In the genomic region with DNA sequence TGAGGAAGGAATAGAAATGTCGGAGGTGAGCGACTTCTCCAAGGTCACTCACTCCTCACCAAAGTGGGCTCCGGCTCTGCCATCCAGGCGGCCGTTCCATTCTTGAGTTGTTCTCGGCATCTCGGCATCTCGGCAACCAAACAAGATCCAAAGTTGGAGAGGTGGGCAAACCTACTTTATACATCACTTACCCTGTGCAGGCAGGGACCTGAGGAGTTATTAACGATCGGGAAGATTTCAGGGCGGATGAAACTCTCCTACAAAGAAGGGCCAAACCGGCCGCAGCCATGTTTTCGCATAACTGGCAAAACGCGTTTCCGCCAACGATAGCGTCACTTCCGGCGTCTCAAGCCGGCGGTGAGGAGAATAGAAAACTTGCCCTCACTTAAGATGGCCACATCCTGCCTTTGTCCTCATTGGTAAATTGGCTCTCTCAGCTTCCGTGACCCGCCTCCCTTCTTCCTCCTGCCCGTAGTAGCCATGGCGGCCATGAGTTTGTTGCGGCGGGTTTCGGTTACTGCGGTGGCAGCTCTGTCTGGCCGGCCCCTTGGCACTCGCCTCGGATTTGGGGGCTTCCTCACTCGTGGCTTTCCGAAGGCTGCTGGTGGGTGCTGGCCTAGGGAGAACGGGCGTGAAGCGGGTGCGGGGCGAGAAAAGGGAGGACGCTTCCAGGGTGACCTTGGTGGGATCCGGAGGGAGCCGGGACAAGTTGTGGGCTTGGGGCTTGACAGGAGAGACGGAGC, we compare ENCODE assay signal across 8 cellular contexts. TPM values are rescaled to one million over a fixed set of nuclear protein-coding genes. Genes with fewer than 3 reads are reported as not detected.
DNase-seq lines count a peak whose midpoint lies in the region; ATAC-seq and TF ChIP-seq lines count a peak whose summit lies in the region.

A gene (minus strand): TSS at position 303 of the 743 bp plus-strand sequence. CDS start 14 bp downstream, at position 289.
A gene (plus strand): TSS at position 459 of the 743 bp plus-strand sequence. CDS start 22 bp downstream, at position 481.

- peak within 1 kb of the TSS; percentile 98 to 100 (median 99) for H3K4me3 Mint-ChIP-seq in CD8-positive, alpha-beta memory T cell

- no peaks in the 10 kb centered on the region for H3K9me3 ChIP-seq in CD8-positive, alpha-beta memory T cell (ENCODE audit: low read length)
- no peaks in the 10 kb centered on the region for H3K9me3 ChIP-seq in lung (ENCODE audit: control insufficient read depth in 2 of 2, insufficient read depth in 1 of 2, low read length in 1 of 2)

- H3K27ac ChIP-seq in CD8-positive, alpha-beta memory T cell (ENCODE audit: low read depth, low read length): peak within 1 kb of the TSS; percentile 91
- H3K27ac ChIP-seq in lung (ENCODE audit: low read depth in 1 of 2, low read length in 1 of 2): peak within 1 kb of the TSS; percentile 92 to 95

- 0 to 1% methylated on average over 45 of the region's 45 CpGs for WGBS in lung, 2 donors

- no peaks in the 10 kb centered on the region for H3K27me3 ChIP-seq in CD8-positive, alpha-beta memory T cell (ENCODE audit: insufficient read depth, low read length, poor library complexity, severe bottlenecking)
- no peaks in the 10 kb centered on the region for H3K27me3 ChIP-seq in lung (ENCODE audit: control insufficient read depth, insufficient read depth)

- ATAC-seq in GM19468 (IDR thresholded peaks at IDR 0.05; ENCODE audit: extremely low read depth, unreplicated experiment): peak; percentile 95
- ATAC-seq in lung (ENCODE audit: insufficient read depth, low FRiP score): peak; percentile 98

- peak within 1 kb of the TSS; percentile 82 for H3K4me3 ChIP-seq in CD8-positive, alpha-beta memory T cell (ENCODE audit: low read length)
- peak within 1 kb of the TSS; percentile 80 for H3K4me3 ChIP-seq in lung

- H3K36me3 ChIP-seq in CD8-positive, alpha-beta memory T cell (ENCODE audit: insufficient read depth, low read length): peaks cover 7% of the 10 kb centered on the region
- peaks cover 3 to 5% of the 10 kb centered on the region in 2 donors for H3K36me3 ChIP-seq in lung (ENCODE audit: control insufficient read depth in 2 of 2, insufficient read depth in 2 of 2, low read length in 2 of 2)

- H3K27ac Mint-ChIP-seq in CD8-positive, alpha-beta memory T cell: peak within 1 kb of the TSS; percentile 98 to 100 (median 99)

- H3K27me3 Mint-ChIP-seq in CD8-positive, alpha-beta memory T cell: peaks cover 0 to 3% of the 10 kb centered on the region in 2 donors

- POLR2A ChIA-PET in CD8-positive, alpha-beta memory T cell (lab: Charles Lee): interaction anchor here (0.5 to 1.3 kb wide), 6 partner anchors 19 to 533 kb away, joined by 3 to 9 read pairs (median 6); a partner anchor contains a TSS

- TF ChIP-seq CTCF in lung (IDR thresholded peaks at IDR 0.05; ENCODE audit: control extremely low read depth, extremely low read depth): no peak

- peaks cover 2 to 48% (median 2%) of the 10 kb centered on the region in 3 donors for H3K36me3 Mint-ChIP-seq in CD8-positive, alpha-beta memory T cell

- peaks cover 27% of the 10 kb centered on the region for H3K4me1 ChIP-seq in CD8-positive, alpha-beta memory T cell (ENCODE audit: insufficient read depth, low read length)
- peaks cover 4 to 10% of the 10 kb centered on the region in 2 donors for H3K4me1 ChIP-seq in lung (ENCODE audit: control insufficient read depth in 2 of 2, insufficient read depth in 2 of 2, low read length in 2 of 2)

- H3K9me3 Mint-ChIP-seq in CD8-positive, alpha-beta memory T cell: no peaks in the 10 kb centered on the region

- CTCF ChIA-PET in CD8-positive, alpha-beta memory T cell (lab: Charles Lee): interaction anchor here (1.1 to 1.4 kb wide), 3 partner anchors 33 to 457 kb away, joined by 3 to 6 read pairs (median 4); no protein-coding TSS in a partner anchor

- peak; percentile 85 to 95 (median 92) for DNase-seq in CD8-positive, alpha-beta memory T cell
- peak; percentile 87 for DNase-seq in HS-5 (ENCODE audit: low read depth)
- peak; percentile 83 for DNase-seq in NK-92 treated with Interleukin-12 subunit alpha and Interleukin-12 subunit beta, amount 100 ng/mL, for 24 hours (lab: John Stamatoyannopoulos, UW)
- DNase-seq in activated CD8-positive, alpha-beta memory T cell treated with anti-CD3 and anti-CD28 coated beads for 24 hours: peak; percentile 94
- DNase-seq in effector CD8-positive, alpha-beta T cell (lab: John Stamatoyannopoulos, UW): peak; percentile 84
- peak; percentile 97 for DNase-seq in lung (ENCODE audit: low spot score)
- peak; percentile 72 to 84 (median 83) for DNase-seq in stimulated activated CD4-positive, alpha-beta T cell treated with anti-CD3 and anti-CD28 coated beads, TNF-alpha, amount 100 ng/mL, for 4 hours (ENCODE audit: low read depth in 3 of 3)

- H3K4me1 Mint-ChIP-seq in CD8-positive, alpha-beta memory T cell: peaks cover 43 to 71% (median 47%) of the 10 kb centered on the region in 3 donors

RNA-seq across cellular contexts. Expression of the first gene that starts in this region (rescaled TPM):
- total RNA-seq in CD8-positive, alpha-beta memory T cell: 10 to 100 TPM; 68.5 to 73.0 TPM
- polyA plus RNA-seq in CD8-positive, alpha-beta memory T cell: 51.7 TPM
- total RNA-seq in lung: 10 to 100 TPM; 24.3 to 24.8 TPM
- 10 to 100 TPM; 32.9 to 92.8 TPM for polyA plus RNA-seq in lung

RNA-seq across cellular contexts. Expression of the second gene that starts in this region (rescaled TPM):
- 100 to 1,000 TPM; 110 to 126 TPM for total RNA-seq in CD8-positive, alpha-beta memory T cell
- polyA plus RNA-seq in CD8-positive, alpha-beta memory T cell: 66.5 TPM
- total RNA-seq in lung: 100 to 1,000 TPM in 1 of 2 donors, 10 to 100 TPM in 1; 72.1 to 149 TPM
- polyA plus RNA-seq in lung: 10 to 100 TPM; 44.8 to 74.3 TPM

Comparison
In these comparisons a context has a peak if more than half of its experiments do, and no peak if none do; other contexts are left out.
1. Peak in every context shown above with its lines: DNase-seq, ATAC-seq, H3K4me3 ChIP-seq and H3K27ac ChIP-seq.